In genomic region chr14:37709419-37710195, GRCh38 we compare ENCODE assay signal across 10 cellular contexts.
DNase-seq lines count a peak whose midpoint lies in the region; ATAC-seq, FAIRE-seq and TF ChIP-seq lines count a peak whose summit lies in the region.
"Had no signal": no experiment of that assay in that cellular context is flagged by ENCODE, and none has a peak within 500 bp of the region (broad histone marks: within the 10 kb centered on the region; RNA-seq: fewer than 3 reads in every experiment).

No MANE protein-coding gene starts in this region.

- in situ Hi-C loops in K562 (cut with MboI) = loop anchor here (10.0 kb wide), 1 partner anchor 165 kb away; no protein-coding TSS in a partner anchor

- POLR2A ChIA-PET in K562 (lab: Yijun Ruan, JAX) = no interaction called here

- DNase-seq in D721Med (ENCODE audit: insufficient read length, low spot score) = no peak
- DNase-seq in K562 (ENCODE audit: extremely low read depth in 1 of 4, low spot score in 3 of 4) = peak in 1 of 4 experiments; percentile 7
- peak; percentile 8 to 32 for DNase-seq in lung microvascular endothelial cell (ENCODE audit: low read depth in 2 of 2)
- no peak for DNase-seq in left colon
- DNase-seq in immature natural killer cell = no peak
- DNase-seq: naive B cell, T-helper 17 cell had no signal

- H4K20me1 ChIP-seq in K562 (replicated peaks; ENCODE audit: control insufficient read depth, insufficient read depth, low read length) = no peaks in the 10 kb centered on the region

- no peak overlapping the region for H3K27ac ChIP-seq in K562 (ENCODE audit: extremely low read depth, low read depth, low read length)

- no peak for TF ChIP-seq POLR2A in K562 (conservative IDR thresholded peaks at IDR 0.05)

- TF ChIP-seq EP300 in K562 (IDR thresholded peaks at IDR 0.05; ENCODE audit: low read length) = no peak

- H3K27me3 Mint-ChIP-seq in immature natural killer cell (ENCODE audit: low read depth in 3 of 3) = peaks cover 2 to 4% (median 2%) of the 10 kb centered on the region in 3 donors
- H3K27me3 Mint-ChIP-seq: naive B cell, T-helper 17 cell had no signal

- H3K79me2 ChIP-seq in K562 (ENCODE audit: control insufficient read depth, insufficient read depth, low read length) = no peaks in the 10 kb centered on the region

- H3K4me3 ChIP-seq in K562 = no peak overlapping the region

- H3K9ac ChIP-seq in K562 (ENCODE audit: insufficient read depth in 1 of 2, low read depth in 2 of 2, low read length in 2 of 2) = no peak overlapping the region

- CTCF ChIA-PET in K562 (lab: Yijun Ruan, JAX; ENCODE audit: low intra/inter-chr PET ratio) = interaction anchor here (1.1 kb wide), 1 partner anchor 165 kb away, joined by 8 read pairs; no protein-coding TSS in a partner anchor

- no peaks in the 10 kb centered on the region for H3K9me1 ChIP-seq in K562 (ENCODE audit: control insufficient read depth, insufficient read depth, low read length)

- no peak for FAIRE-seq in D721Med (lab: Jason Lieb, UNC)
- no peak for FAIRE-seq in K562 (lab: Jason Lieb, UNC)

- peaks cover 0 to 16% (median 2%) of the 10 kb centered on the region in 6 donors for H3K9me3 Mint-ChIP-seq in immature natural killer cell

- 0% methylated on average over 2 of the region's 3 CpGs for WGBS in K562 (ENCODE audit: insufficient coverage, low coverage, missing lambda C conversion rate)

- H3K4me2 ChIP-seq in K562 (ENCODE audit: insufficient read depth, low read length) = no peak overlapping the region

- BruUV-seq in K562 (replicated peaks; lab: Mats Ljungman, UMichigan) = no TSS peak

- no peaks in the 10 kb centered on the region for H3K4me1 Mint-ChIP-seq in immature natural killer cell
- H3K4me1 Mint-ChIP-seq: naive B cell, T-helper 17 cell had no signal

- no peak overlapping the region for H3K4me3 Mint-ChIP-seq in immature natural killer cell
- H3K4me3 Mint-ChIP-seq: naive B cell, T-helper 17 cell had no signal

- intact Hi-C loops in K562 (cut with micrococcal nuclease) (loop anchor here (1.0 kb wide), 1 partner anchor 165 kb away; no protein-coding TSS in a partner anchor), left colon (cut with DNase I, micrococcal nuclease) (loop anchor here in 1 of 2 donors (5.0 kb wide), 1 partner anchor 163 kb away; no protein-coding TSS in a partner anchor)

- ATAC-seq in K562 = no peak
- no peak for ATAC-seq in left colon
- no peak for ATAC-seq in HG03280 (IDR thresholded peaks at IDR 0.05; ENCODE audit: unreplicated experiment)
- no peak for ATAC-seq in GM19023 (IDR thresholded peaks at IDR 0.05; ENCODE audit: unreplicated experiment)
- ATAC-seq: T-helper 17 cell had no signal

- TF ChIP-seq RAD21 in K562 (CRISPR knock-in tag; conservative IDR thresholded peaks at IDR 0.05 in 1 of 2, IDR thresholded peaks at IDR 0.05 in 1 of 2) = peak; percentile 25 to 29; a peak in 2 of 4 replicates

- no peak overlapping the region for H3K27ac Mint-ChIP-seq in immature natural killer cell
- H3K27ac Mint-ChIP-seq: naive B cell, T-helper 17 cell had no signal

- H3K36me3 ChIP-seq in K562 (ENCODE audit: control insufficient read depth, insufficient read depth, low read length) = no peaks in the 10 kb centered on the region

- no peak overlapping the region for H2AFZ ChIP-seq in K562 (ENCODE audit: low read depth, low read length)

- no peaks in the 10 kb centered on the region for H3K9me3 ChIP-seq in K562 (replicated peaks; ENCODE audit: control insufficient read depth, insufficient read depth, low read depth, low read length)

- TF ChIP-seq CTCF in D721Med (IDR thresholded peaks at IDR 0.05; ENCODE audit: insufficient read depth, missing control alignments) (peak; percentile 58), LNCAP (IDR thresholded peaks at IDR 0.05) (peak; percentile 54), K562 (IDR thresholded peaks at IDR 0.05 in 2 of 3, conservative IDR thresholded peaks at IDR 0.05 in 1 of 3; ENCODE audit: insufficient read depth in 2 of 3, low read depth in 1 of 3, low read length in 3 of 3) (peak in 1 of 3 experiments; percentile 36; a peak in 3 of 6 replicates)

- H3K36me3 Mint-ChIP-seq in immature natural killer cell = no peaks in the 10 kb centered on the region
- H3K36me3 Mint-ChIP-seq: naive B cell had no signal

- H3K4me1 ChIP-seq in K562 (replicated peaks in 1 of 2; ENCODE audit: control insufficient read depth in 2 of 2, insufficient read depth in 2 of 2, low read length in 2 of 2) = no peaks in the 10 kb centered on the region

- no peaks in the 10 kb centered on the region for H3K27me3 ChIP-seq in K562 (ENCODE audit: control insufficient read depth in 2 of 2, insufficient read depth in 2 of 2, low read length in 2 of 2)

TF ChIP-seq in K562, 482 proteins besides CTCF, POLR2A, EP300 and RAD21:
- TF ChIP-seq HMG20A (CRISPR knock-in tag; conservative IDR thresholded peaks at IDR 0.05) (no peak), CREB1 (IDR thresholded peaks at IDR 0.05) (no peak), CREB1 (CRISPR knock-in tag; IDR thresholded peaks at IDR 0.05) (no peak), ETV1 (tag; conservative IDR thresholded peaks at IDR 0.05; ENCODE audit: low read depth) (no peak), ZBTB17 (CRISPR knock-in tag; IDR thresholded peaks at IDR 0.05) (no peak), TFAP4 (CRISPR knock-in tag; IDR thresholded peaks at IDR 0.05; ENCODE audit: borderline replicate concordance) (no peak), CHD1 (IDR thresholded peaks at IDR 0.05; ENCODE audit: low read length) (no peak), ZNF584 (CRISPR knock-in tag; IDR thresholded peaks at IDR 0.05; ENCODE audit: low read depth) (no peak), SAFB (IDR thresholded peaks at IDR 0.05; ENCODE audit: borderline replicate concordance, low read depth, low read length) (no peak), ZNF280B (CRISPR knock-in tag; IDR thresholded peaks at IDR 0.05) (no peak), ZNF75A (CRISPR knock-in tag; IDR thresholded peaks at IDR 0.05) (no peak)

Comparison
In these comparisons a context has a peak if more than half of its experiments do, and no peak if none do; other contexts are left out.
1. DNase-seq: peak in lung microvascular endothelial cell (2 of 2); none in D721Med (single experiment), left colon (0 of 2) and immature natural killer cell (0 of 3).